Comparison of ENCODE assay signal across 8 cellular contexts in the genomic region with DNA sequence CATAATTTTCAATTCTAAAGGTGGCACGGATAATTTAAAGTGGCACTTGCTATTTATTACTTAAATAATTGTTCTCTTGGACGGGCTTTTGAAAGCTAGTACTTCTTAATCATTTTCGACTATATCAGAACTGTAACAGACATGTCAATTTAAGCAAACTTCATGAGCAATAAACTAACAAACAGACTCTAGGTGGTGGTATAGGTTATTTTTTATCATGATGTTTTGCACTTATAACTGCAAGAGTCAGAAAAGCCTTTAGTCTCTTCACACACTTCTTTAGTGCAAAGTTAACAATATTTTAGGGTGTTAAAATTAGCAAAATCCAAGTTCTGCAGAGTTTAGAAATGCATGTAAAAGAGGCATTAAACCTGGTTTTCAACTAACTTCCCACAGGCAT. TPM values are rescaled to one million over a fixed set of nuclear protein-coding genes. Genes with fewer than 3 reads are reported as not detected.
DNase-seq lines count a peak whose midpoint lies in the region; ATAC-seq and TF ChIP-seq lines count a peak whose summit lies in the region.

No MANE protein-coding gene starts in this region.

- no peaks in the 10 kb centered on the region for H3K27me3 Mint-ChIP-seq in Calu3 (ENCODE audit: unreplicated experiment)
- H3K27me3 Mint-ChIP-seq in naive thymus-derived CD4-positive, alpha-beta T cell, result peaks cover 0 to 16% (median 0%) of the 10 kb centered on the region in 5 donors

- H3K36me3 Mint-ChIP-seq in Calu3 (ENCODE audit: insufficient read depth, unreplicated experiment), result peaks cover 65% of the 10 kb centered on the region
- peaks cover 0 to 5% (median 0%) of the 10 kb centered on the region in 5 donors for H3K36me3 Mint-ChIP-seq in naive thymus-derived CD4-positive, alpha-beta T cell

- peaks cover 40% of the 10 kb centered on the region for H3K4me1 Mint-ChIP-seq in Calu3 (ENCODE audit: low read depth, unreplicated experiment)
- peaks cover 35 to 71% (median 67%) of the 10 kb centered on the region in 7 donors for H3K4me1 Mint-ChIP-seq in naive thymus-derived CD4-positive, alpha-beta T cell

- peak overlapping the region; percentile 81 for H3K4me3 ChIP-seq in colonic mucosa
- peak overlapping the region; percentile 50 for H3K4me3 ChIP-seq in naive thymus-derived CD4-positive, alpha-beta T cell (ENCODE audit: low read length)

- H3K27me3 ChIP-seq in colonic mucosa, result no peaks in the 10 kb centered on the region
- H3K27me3 ChIP-seq in naive thymus-derived CD4-positive, alpha-beta T cell (ENCODE audit: control insufficient read depth in 2 of 2, insufficient read depth in 2 of 2, low read length in 2 of 2), result no peaks in the 10 kb centered on the region

- TF ChIP-seq CTCF in Calu3 (IDR thresholded peaks at IDR 0.05; ENCODE audit: unreplicated experiment), result no peak
- TF ChIP-seq CTCF in colonic mucosa (IDR thresholded peaks at IDR 0.05), result peak; percentile 9

- POLR2A ChIA-PET in naive thymus-derived CD4-positive, alpha-beta T cell (lab: Charles Lee), result interaction anchor here (0.6 to 1.6 kb wide), 2 partner anchors 10 to 33 kb away, joined by 3 read pairs; no protein-coding TSS in a partner anchor

- no peak for ATAC-seq in naive thymus-derived CD4-positive, alpha-beta T cell
- ATAC-seq in left lobe of liver, result no peak
- no peak for ATAC-seq in GM18909 (IDR thresholded peaks at IDR 0.05; ENCODE audit: poor library complexity, unreplicated experiment)
- no peak for ATAC-seq in GM19023 (IDR thresholded peaks at IDR 0.05; ENCODE audit: unreplicated experiment)

- CTCF ChIA-PET in Calu3 (lab: Charles Lee), result interaction anchor here (1.0 kb wide), 1 partner anchor 11 kb away, joined by 3 read pairs; no protein-coding TSS in a partner anchor
- CTCF ChIA-PET in naive thymus-derived CD4-positive, alpha-beta T cell (lab: Charles Lee), result interaction anchor here (0.6 to 1.6 kb wide), 2 partner anchors 93 to 422 kb away, joined by 3 read pairs; no protein-coding TSS in a partner anchor

- no peak for DNase-seq in Calu3
- DNase-seq in NCI-H69 (lab: John Stamatoyannopoulos, UW), result peak; percentile 47
- DNase-seq in colonic mucosa, result no peak
- DNase-seq in naive thymus-derived CD4-positive, alpha-beta T cell, result peak in 5 of 9 donors; percentile 24 to 51 (median 36)
- no peak for DNase-seq in left lobe of liver (ENCODE audit: low spot score)
- DNase-seq in DMS153 treated with DMSO at 0.1 percent for 48 hours (lab: John Stamatoyannopoulos, UW; ENCODE audit: unreplicated experiment), result no peak

- no peaks in the 10 kb centered on the region for H3K36me3 ChIP-seq in colonic mucosa
- peaks cover 0 to 8% (median 0%) of the 10 kb centered on the region in 3 experiments for H3K36me3 ChIP-seq in naive thymus-derived CD4-positive, alpha-beta T cell (ENCODE audit: control insufficient read depth in 2 of 3, insufficient read depth in 3 of 3, low read length in 3 of 3)

- intact Hi-C loops in Calu3 (cut with micrococcal nuclease; ENCODE audit: unreplicated experiment) (loop anchor here (2.0 to 5.0 kb wide), 4 partner anchors 78 to 420 kb away; no protein-coding TSS in a partner anchor), colonic mucosa (cut with DNase I) (loop anchor here (10.0 kb wide), 2 partner anchors 198 to 422 kb away; no protein-coding TSS in a partner anchor)
- intact Hi-C loops in naive thymus-derived CD4-positive, alpha-beta T cell (cut with micrococcal nuclease), result loop anchor here (1.0 to 10.0 kb wide), 11 partner anchors 58 to 805 kb away; partner anchors contain the start of gene SAMSN1 (in 1 of the 2)

- H3K9me3 ChIP-seq in colonic mucosa, result no peaks in the 10 kb centered on the region
- H3K9me3 ChIP-seq in naive thymus-derived CD4-positive, alpha-beta T cell (ENCODE audit: control insufficient read depth in 2 of 3, low read length in 3 of 3), result no peaks in the 10 kb centered on the region

- H3K9ac ChIP-seq in colonic mucosa (ENCODE audit: low read depth in 2 of 2, low read length in 2 of 2), result peak overlapping the region in 1 of 2 donors; percentile 94

- H3K27ac Mint-ChIP-seq in Calu3 (ENCODE audit: unreplicated experiment), result peak overlapping the region; percentile 95
- peak overlapping the region; percentile 73 to 90 (median 88) for H3K27ac Mint-ChIP-seq in naive thymus-derived CD4-positive, alpha-beta T cell

- peaks cover 9% of the 10 kb centered on the region for H3K4me1 ChIP-seq in colonic mucosa
- peaks cover 0 to 29% of the 10 kb centered on the region in 2 donors for H3K4me1 ChIP-seq in naive thymus-derived CD4-positive, alpha-beta T cell (ENCODE audit: control insufficient read depth in 2 of 2, insufficient read depth in 2 of 2, low read length in 2 of 2)

- peak overlapping the region; percentile 72 for H3K4me3 Mint-ChIP-seq in Calu3 (ENCODE audit: low read depth, unreplicated experiment)
- peak overlapping the region; percentile 78 to 96 (median 90) for H3K4me3 Mint-ChIP-seq in naive thymus-derived CD4-positive, alpha-beta T cell

- no peaks in the 10 kb centered on the region for H3K9me3 Mint-ChIP-seq in Calu3 (ENCODE audit: low read depth, unreplicated experiment)
- H3K9me3 Mint-ChIP-seq in naive thymus-derived CD4-positive, alpha-beta T cell, result peaks cover 0 to 2% (median 0%) of the 10 kb centered on the region in 11 donors

- BruUV-seq in Calu3 (replicated peaks; lab: Mats Ljungman, UMichigan), result no TSS peak

- H3K27ac ChIP-seq in colonic mucosa, result no peak overlapping the region
- H3K27ac ChIP-seq in naive thymus-derived CD4-positive, alpha-beta T cell (ENCODE audit: low read depth, low read length), result peak overlapping the region; percentile 85

RNA-seq across cellular contexts. Expression of gene NRIP1, which starts 2.2 kb away (rescaled TPM):
- total RNA-seq in Calu3 (2022) (58.7 TPM in 2 replicates), colonic mucosa (10 to 100 TPM; 49.5 to 89.3 TPM), left lobe of liver (19.3 TPM)
- 10 to 100 TPM; 13.8 to 42.6 (median 35.8) TPM for total RNA-seq in naive thymus-derived CD4-positive, alpha-beta T cell
- polyA plus RNA-seq in naive thymus-derived CD4-positive, alpha-beta T cell, result 10 to 100 TPM; 24.0 to 35.2 TPM

Comparison
In these comparisons a context has a peak if more than half of its experiments do, and no peak if none do; other contexts are left out.
1. DNase-seq: peak in NCI-H69 (single experiment) and naive thymus-derived CD4-positive, alpha-beta T cell (5 of 9); none in Calu3 (single experiment), colonic mucosa (single experiment), left lobe of liver (single experiment) and DMS153 treated with DMSO at 0.1 percent for 48 hours (single experiment).